Comparison of ENCODE assay signal across 9 cellular contexts in the genomic region with DNA sequence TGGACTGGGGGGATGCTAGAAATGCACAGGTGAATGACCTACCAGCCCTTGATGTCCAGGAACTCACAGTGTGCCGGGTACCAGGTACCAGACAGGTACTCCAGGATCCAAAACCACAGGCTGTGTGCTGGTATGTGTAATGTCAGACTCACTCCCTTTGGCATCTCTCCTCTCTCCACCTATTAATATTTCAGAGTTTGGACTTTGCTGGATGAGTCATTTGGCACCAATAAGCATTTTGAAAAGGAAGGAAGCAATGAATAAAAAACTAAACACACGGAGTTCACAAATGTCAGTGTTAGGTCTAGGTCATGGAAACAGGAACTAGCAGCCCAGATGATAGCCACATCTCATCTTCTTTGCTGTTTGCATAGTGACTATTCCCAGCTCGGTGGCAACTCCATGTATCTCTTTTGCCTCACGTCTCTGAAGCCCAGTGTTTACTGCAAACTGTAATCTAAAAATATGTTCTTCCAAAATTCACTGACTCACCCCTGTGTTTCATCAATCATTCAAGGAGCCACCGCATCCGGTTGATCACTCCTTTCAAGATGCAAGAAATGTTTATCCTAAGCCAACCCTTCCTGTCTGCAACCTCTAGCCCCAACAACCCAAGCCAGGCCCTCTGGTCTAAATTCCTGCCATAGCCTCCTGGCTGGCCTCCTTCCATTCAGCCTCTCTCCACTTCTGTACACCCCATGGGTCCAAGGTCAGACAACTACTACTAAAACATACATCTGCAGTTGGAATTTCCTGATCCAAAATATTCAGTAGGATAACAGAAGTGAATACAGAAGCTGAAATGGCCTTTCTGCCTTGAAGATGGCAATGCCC. TPM values are rescaled to one million over a fixed set of nuclear protein-coding genes. Genes with fewer than 3 reads are reported as not detected.
DNase-seq lines count a peak whose midpoint lies in the region; FAIRE-seq and TF ChIP-seq lines count a peak whose summit lies in the region.
"Had no signal": no experiment of that assay in that cellular context is flagged by ENCODE, and none has a peak within 500 bp of the region (broad histone marks: within the 10 kb centered on the region; RNA-seq: fewer than 3 reads in every experiment).

No MANE protein-coding gene starts in this region.

- no peaks in the 10 kb centered on the region for H3K27me3 ChIP-seq in endothelial cell of umbilical vein (ENCODE audit: control insufficient read depth in 2 of 2, insufficient read depth in 2 of 2, low read length in 2 of 2)

- dilution Hi-C loops in endothelial cell of umbilical vein (cut with MboI; ENCODE audit: extremely low pct_ligation_motif_present, low sequenced_read_pairs) = loop anchor here (25.0 kb wide), 1 partner anchor 116 kb away; no protein-coding TSS in a partner anchor

- H3K9ac ChIP-seq in endothelial cell of umbilical vein (replicated peaks; ENCODE audit: extremely low read depth, insufficient read depth, low read length) = peak overlapping the region; percentile 35

- H3K27me3 Mint-ChIP-seq in neural crest cell (ENCODE audit: low read depth) (no peaks in the 10 kb centered on the region), mesothelial cell of epicardium (ENCODE audit: low read depth) (no peaks in the 10 kb centered on the region)

- H3K4me2 ChIP-seq in endothelial cell of umbilical vein (ENCODE audit: insufficient read depth, low read length) = peak overlapping the region; percentile 90

- TF ChIP-seq CTCF in endothelial cell of umbilical vein (IDR thresholded peaks at IDR 0.05; ENCODE audit: extremely low read depth in 1 of 2, insufficient read depth in 1 of 2, low read depth in 1 of 2, low read length in 2 of 2) = no peak
- TF ChIP-seq CTCF in neural crest cell (conservative IDR thresholded peaks at IDR 0.05) = no peak
- no peak for TF ChIP-seq CTCF in mesothelial cell of epicardium (IDR thresholded peaks at IDR 0.05; ENCODE audit: unreplicated experiment)

- H3K9me3 ChIP-seq in endothelial cell of umbilical vein (replicated peaks; ENCODE audit: control insufficient read depth, insufficient read depth, low read length) = no peaks in the 10 kb centered on the region

- H4K20me1 ChIP-seq in endothelial cell of umbilical vein (replicated peaks; ENCODE audit: control insufficient read depth, extremely low read depth, insufficient read depth, low read length) = no peaks in the 10 kb centered on the region

- H3K4me3 ChIP-seq in endothelial cell of umbilical vein (replicated peaks in 1 of 3; ENCODE audit: insufficient read depth in 1 of 3, low read depth in 1 of 3, low read length in 3 of 3) = no peak overlapping the region

- peaks cover 34% of the 10 kb centered on the region for H3K4me1 ChIP-seq in endothelial cell of umbilical vein (ENCODE audit: control insufficient read depth, extremely low read depth, insufficient read depth, low read length)

- peaks cover 29% of the 10 kb centered on the region for H3K79me2 ChIP-seq in endothelial cell of umbilical vein (ENCODE audit: control insufficient read depth, insufficient read depth, low read length)

- H3K36me3 ChIP-seq in endothelial cell of umbilical vein (ENCODE audit: control insufficient read depth in 2 of 2, extremely low read depth in 1 of 2, insufficient read depth in 2 of 2, low read length in 2 of 2) = no peaks in the 10 kb centered on the region

- intact Hi-C loops in endothelial cell of umbilical vein (cut with micrococcal nuclease) = loop anchor here (1.0 kb wide), 4 partner anchors 9 to 106 kb away; partner anchors contain the start of gene ITGB5

- H3K36me3 Mint-ChIP-seq in neural crest cell (ENCODE audit: low read depth) (peaks cover 3% of the 10 kb centered on the region), mesothelial cell of epicardium (no peaks in the 10 kb centered on the region)
- H3K36me3 Mint-ChIP-seq: T-cell had no signal

- peak; percentile 97 for FAIRE-seq in endothelial cell of umbilical vein (lab: Jason Lieb, UNC)

- H2AFZ ChIP-seq in endothelial cell of umbilical vein (ENCODE audit: low read depth, low read length) = no peak overlapping the region

- peak overlapping the region; percentile 91 for H3K27ac ChIP-seq in endothelial cell of umbilical vein (ENCODE audit: insufficient read depth, low read depth, low read length)

- peak; percentile 57 for TF ChIP-seq POLR2A in endothelial cell of umbilical vein (IDR thresholded peaks at IDR 0.05; ENCODE audit: low read depth, low read length)

- BruUV-seq in endothelial cell of umbilical vein (replicated peaks; lab: Mats Ljungman, UMichigan) = no TSS peak

- DNase-seq in H4 (ENCODE audit: low spot score) = peak; percentile 89
- peak; percentile 15 for DNase-seq in RPMI8226
- DNase-seq in endothelial cell of umbilical vein (ENCODE audit: low read depth, low spot score) = peak; percentile 94
- DNase-seq in neural crest cell (ENCODE audit: low read depth, low spot score) = no peak
- DNase-seq in cerebellar cortex (ENCODE audit: low spot score) = no peak
- DNase-seq in NCI-H774 (lab: John Stamatoyannopoulos, UW) = no peak
- DNase-seq in mesothelial cell of epicardium (ENCODE audit: low spot score in 2 of 2, unreplicated experiment in 2 of 2) = no peak
- DNase-seq: T-cell had no signal

- H3K4me3 Mint-ChIP-seq in neural crest cell (peak overlapping the region; percentile 69), mesothelial cell of epicardium (no peak overlapping the region)
- H3K4me3 Mint-ChIP-seq: T-cell had no signal

- H3K9me3 Mint-ChIP-seq in neural crest cell (no peaks in the 10 kb centered on the region), mesothelial cell of epicardium (peaks cover 5% of the 10 kb centered on the region)
- H3K9me3 Mint-ChIP-seq: T-cell had no signal

- POLR2A ChIA-PET in endothelial cell of umbilical vein (lab: Charles Lee) = no interaction called here

- no peaks in the 10 kb centered on the region for H3K9me1 ChIP-seq in endothelial cell of umbilical vein (replicated peaks; ENCODE audit: control insufficient read depth, extremely low read depth, insufficient read depth, low read length)

- H3K27ac Mint-ChIP-seq in neural crest cell (ENCODE audit: unreplicated experiment) (peak overlapping the region; percentile 3), mesothelial cell of epicardium (no peak overlapping the region)
- H3K27ac Mint-ChIP-seq: T-cell had no signal

- peaks cover 67% of the 10 kb centered on the region for H3K4me1 Mint-ChIP-seq in neural crest cell
- peaks cover 29% of the 10 kb centered on the region for H3K4me1 Mint-ChIP-seq in mesothelial cell of epicardium

- CTCF ChIA-PET in endothelial cell of umbilical vein (lab: Charles Lee) = interaction anchor here (1.0 to 3.2 kb wide), 7 partner anchors 22 to 120 kb away, joined by 3 to 15 read pairs (median 7); no protein-coding TSS in a partner anchor

TF ChIP-seq in endothelial cell of umbilical vein, 7 proteins besides CTCF, POLR2A, EP300 and RAD21:
- TF ChIP-seq POLR2AphosphoS5 (IDR thresholded peaks at IDR 0.05; ENCODE audit: insufficient read depth, low read depth, low read length) (peak; percentile 89), JUN (IDR thresholded peaks at IDR 0.05; ENCODE audit: borderline replicate concordance, insufficient read depth, insufficient read length, low read depth) (peak; percentile 96), GATA2 (IDR thresholded peaks at IDR 0.05; ENCODE audit: insufficient read depth, insufficient read length, low read depth, low read length) (peak; percentile 95), MYC (IDR thresholded peaks at IDR 0.05; ENCODE audit: low read depth, low read length) (no peak), EZH2 (IDR thresholded peaks at IDR 0.05; ENCODE audit: borderline replicate concordance, low read depth, low read length, severe bottlenecking) (no peak), FOS (IDR thresholded peaks at IDR 0.05; ENCODE audit: borderline replicate concordance, insufficient read depth, low read length) (peak; percentile 99)
- TF ChIP-seq, protein P1, sequence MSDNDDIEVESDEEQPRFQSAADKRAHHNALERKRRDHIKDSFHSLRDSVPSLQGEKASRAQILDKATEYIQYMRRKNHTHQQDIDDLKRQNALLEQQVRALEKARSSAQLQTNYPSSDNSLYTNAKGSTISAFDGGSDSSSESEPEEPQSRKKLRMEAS (IDR thresholded peaks at IDR 0.05; ENCODE audit: insufficient read depth, insufficient read length) = no peak

RNA-seq across cellular contexts. Expression of gene ITGB5, which starts 8.4 kb away (rescaled TPM):
- 189 and 223 TPM in 2 replicates for total RNA-seq in H4 (2014; rRNA removed; shearing (Covaris generic))
- total RNA-seq in endothelial cell of umbilical vein (144 TPM in 2 replicates), neural crest cell (66.1 and 81.9 TPM in 2 replicates), mesothelial cell of epicardium (63.3 to 71.4 TPM (median 64.7 TPM) in 3 replicates)
- 126 and 170 TPM in 2 replicates for polyA plus RNA-seq in endothelial cell of umbilical vein
- 161 and 176 TPM in 2 replicates for polyA plus RNA-seq in endothelial cell of umbilical vein (2011; cell fraction: cytosol; rRNA removed)
- polyA plus RNA-seq in endothelial cell of umbilical vein (2011; cell fraction: nucleus; rRNA removed) = 113 and 120 TPM in 2 replicates
- 102 and 144 TPM in 2 replicates for polyA plus RNA-seq in endothelial cell of umbilical vein (2012)
- 166 and 180 TPM in 2 replicates for polyA minus RNA-seq in endothelial cell of umbilical vein
- 32.4 TPM for polyA minus RNA-seq in endothelial cell of umbilical vein (2011; cell fraction: cytosol; rRNA and poly(A)+ RNA removed)
- 36.5 and 59.5 TPM in 2 replicates for polyA minus RNA-seq in endothelial cell of umbilical vein (2011; cell fraction: nucleus; rRNA and poly(A)+ RNA removed)

RNA-seq across cellular contexts. Expression of gene MUC13, which starts 55.8 kb away (rescaled TPM):
- total RNA-seq in H4 (2014; rRNA removed; shearing (Covaris generic)) = 0.12 and 0.14 TPM in 2 replicates
- total RNA-seq in endothelial cell of umbilical vein = not detected in 2 replicates
- not detected in 2 replicates for polyA plus RNA-seq in endothelial cell of umbilical vein
- not detected in 2 replicates for polyA plus RNA-seq in endothelial cell of umbilical vein (2011; cell fraction: cytosol; rRNA removed)
- polyA plus RNA-seq in endothelial cell of umbilical vein (2011; cell fraction: nucleus; rRNA removed) = not detected in 2 replicates
- polyA plus RNA-seq in endothelial cell of umbilical vein (2012) = not detected in 2 replicates
- not detected in 2 replicates for polyA minus RNA-seq in endothelial cell of umbilical vein
- polyA minus RNA-seq in endothelial cell of umbilical vein (2011; cell fraction: cytosol; rRNA and poly(A)+ RNA removed) = 3.1 TPM
- not detected in 2 replicates for polyA minus RNA-seq in endothelial cell of umbilical vein (2011; cell fraction: nucleus; rRNA and poly(A)+ RNA removed)
- total RNA-seq in neural crest cell = not detected in 2 replicates
- 0.16 TPM in 1 of 3 replicates, not detected in the others for total RNA-seq in mesothelial cell of epicardium
- polyA plus RNA-seq: neural cell had no signal

Comparison
In these comparisons a context has a peak if more than half of its experiments do, and no peak if none do; other contexts are left out.
1. DNase-seq: peak in H4 (single experiment), RPMI8226 (single experiment) and endothelial cell of umbilical vein (single experiment); none in neural crest cell (single experiment), cerebellar cortex (single experiment), NCI-H774 (single experiment) and mesothelial cell of epicardium (0 of 2).